8 cellular contexts compared by ENCODE assay signal in genomic region chr16:75516189-75516966, GRCh38. TPM values are rescaled to one million over a fixed set of nuclear protein-coding genes. Genes with fewer than 3 reads are reported as not detected.
DNase-seq lines count a peak whose midpoint lies in the region; ATAC-seq and TF ChIP-seq lines count a peak whose summit lies in the region.
"Not testable (repeated sequence)": the region's sequence is repeated elsewhere in the genome, so short reads cannot be mapped to it uniquely, and the experiment has no call there.

No MANE protein-coding gene starts in this region.

- not testable (repeated sequence) for H4K20me1 ChIP-seq in DOHH2 (ENCODE audit: control insufficient read depth, insufficient read depth, low read depth, low read length); neural cell (ENCODE audit: insufficient read depth)

- H3K4me2 ChIP-seq in DOHH2 (ENCODE audit: low read length), result peak overlapping the region; percentile 73
- peak overlapping the region; percentile 92 for H3K4me2 ChIP-seq in neural cell (ENCODE audit: low read length)

- intact Hi-C loops in right cardiac atrium (cut with DNase I), result loop anchor here in 2 of 4 donors (5.0 kb wide), 2 partner anchors 36 to 41 kb away; partner anchors contain the start of gene TMEM231 (in 1 of the 2)

- not testable (repeated sequence) for H3F3A ChIP-seq in DOHH2 (ENCODE audit: control insufficient read depth, insufficient read depth); neural cell (ENCODE audit: insufficient read depth, low read length, poor library complexity, severe bottlenecking)

- H3K9me3 Mint-ChIP-seq in HFFc6, result not testable (repeated sequence)

- not testable (repeated sequence) for H3K36me3 ChIP-seq in DOHH2 (ENCODE audit: control insufficient read depth, low read length); neural cell (ENCODE audit: insufficient read depth, low read length); suprapubic skin

- not testable (repeated sequence) for H3K27me3 Mint-ChIP-seq in HFFc6 (ENCODE audit: insufficient read depth)

- DNase-seq in HFFc6; right cardiac atrium; suprapubic skin (ENCODE audit: low spot score in 2 of 2): not testable (repeated sequence)
- peak; percentile 33 for DNase-seq in NCI-H146 (lab: John Stamatoyannopoulos, UW)
- peak; percentile 27 for DNase-seq in activated CD4-positive, alpha-beta T cell treated with anti-CD3 and anti-CD28 coated beads, Interleukin-2, amount 50 U/mL, for 1 hour
- DNase-seq in central memory CD4-positive, alpha-beta T cell, result peak; percentile 25

- ATAC-seq in right cardiac atrium, result peak; percentile 45 to 61

- H3K4me1 Mint-ChIP-seq in HFFc6 (ENCODE audit: low read depth), result peaks cover 12% of the 10 kb centered on the region

- H3K36me3 Mint-ChIP-seq in HFFc6 (ENCODE audit: low read depth), result not testable (repeated sequence)

- H3K4me3 Mint-ChIP-seq in HFFc6, result peak overlapping the region; percentile 86

- not testable (repeated sequence) for H3K79me2 ChIP-seq in DOHH2 (ENCODE audit: control insufficient read depth, low read length); neural cell (replicated peaks; ENCODE audit: insufficient read depth, low read length)

- not testable (repeated sequence) for H3K9me2 ChIP-seq in DOHH2 (replicated peaks; ENCODE audit: control insufficient read depth, low read length); neural cell (ENCODE audit: insufficient read depth, low read length)

- not testable (repeated sequence) for TF ChIP-seq EP300 in neural cell (conservative IDR thresholded peaks at IDR 0.05; ENCODE audit: poor library complexity, severe bottlenecking); suprapubic skin (IDR thresholded peaks at IDR 0.05)

- H3K4me1 ChIP-seq in DOHH2 (ENCODE audit: control insufficient read depth, low read length); right cardiac atrium (ENCODE audit: control insufficient read depth, insufficient read depth, low read length): not testable (repeated sequence)
- peaks cover 12% of the 10 kb centered on the region for H3K4me1 ChIP-seq in suprapubic skin

- not testable (repeated sequence) for TF ChIP-seq CTCF in DOHH2 (IDR thresholded peaks at IDR 0.05; ENCODE audit: low read depth, low read length, poor library complexity, severe bottlenecking); HFFc6 (IDR thresholded peaks at IDR 0.05); neural cell (IDR thresholded peaks at IDR 0.05; ENCODE audit: poor library complexity, severe bottlenecking); suprapubic skin (IDR thresholded peaks at IDR 0.05)

- TF ChIP-seq RAD21 in neural cell (conservative IDR thresholded peaks at IDR 0.05), result not testable (repeated sequence)

- H2AFZ ChIP-seq in neural cell (ENCODE audit: low read depth, low read length), result peak overlapping the region; percentile 94

- H3K4me3 ChIP-seq in DOHH2 (ENCODE audit: low read length) (peak overlapping the region; percentile 87), right cardiac atrium (ENCODE audit: low read length) (peak overlapping the region; percentile 74), neural cell (ENCODE audit: low read length) (peak overlapping the region; percentile 75), suprapubic skin (peak overlapping the region; percentile 85)

- H3K27ac Mint-ChIP-seq in HFFc6, result peak overlapping the region; percentile 42

- peak overlapping the region; percentile 85 for H3K9ac ChIP-seq in neural cell (ENCODE audit: low read length)

- not testable (repeated sequence) for TF ChIP-seq POLR2A in suprapubic skin (IDR thresholded peaks at IDR 0.05)

- not testable (repeated sequence) for H3K27ac ChIP-seq in DOHH2 (ENCODE audit: low read depth, low read length)
- peak overlapping the region; percentile 89 for H3K27ac ChIP-seq in right cardiac atrium (ENCODE audit: low read length)
- H3K27ac ChIP-seq in neural cell (ENCODE audit: low read length), result peak overlapping the region; percentile 72
- H3K27ac ChIP-seq in suprapubic skin, result peak overlapping the region; percentile 85

- not testable (repeated sequence) for H3K9me3 ChIP-seq in DOHH2 (ENCODE audit: control insufficient read depth, insufficient read depth, low read length); right cardiac atrium (ENCODE audit: control insufficient read depth, low read length); neural cell (ENCODE audit: low read length); suprapubic skin

- H3K27me3 ChIP-seq in DOHH2 (ENCODE audit: control insufficient read depth, low read length); right cardiac atrium (ENCODE audit: control insufficient read depth, insufficient read depth); neural cell (ENCODE audit: insufficient read depth, low read depth, low read length); suprapubic skin: not testable (repeated sequence)

- WGBS in right cardiac atrium, result 7% methylated on average over 42 of the region's 42 CpGs
- 29% methylated on average over 11 of the region's 42 CpGs for WGBS in suprapubic skin

RNA-seq across cellular contexts. Expression of gene CHST5, which starts 19.5 kb away (rescaled TPM):
- not detected for total RNA-seq in HFFc6 (2021; fragmentation: NEBNext Ultra II Directional; extraction: Animal tissue kit (Norgen Biotek cat#: 25700))
- under 1 TPM; 0.14 to 0.45 (median 0.16) TPM for total RNA-seq in right cardiac atrium
- polyA plus RNA-seq in right cardiac atrium, result 0.11 TPM
- polyA plus RNA-seq in neural cell, result 0.84 and 2.7 TPM in 2 replicates
- polyA minus RNA-seq in neural cell, result 0.23 and 0.73 TPM in 2 replicates
- under 1 TPM in 2 of 4 donors, not detected in 2; 0.31 to 0.56 TPM for total RNA-seq in suprapubic skin

RNA-seq across cellular contexts. Expression of gene CHST6, which starts 21.1 kb away (rescaled TPM):
- total RNA-seq in HFFc6 (2021; fragmentation: NEBNext Ultra II Directional; extraction: Animal tissue kit (Norgen Biotek cat#: 25700)), result under 1 TPM in 2 of 6 experiments, not detected in 4; 0.05 TPM
- total RNA-seq in right cardiac atrium (1 to 10 TPM; 3.1 to 9.9 (median 4.3) TPM), suprapubic skin (under 1 TPM in 3 of 4 donors, not detected in 1; 0.17 to 0.73 (median 0.30) TPM)
- polyA plus RNA-seq in right cardiac atrium (1.9 TPM), neural cell (0.02 TPM in 1 of 2 replicates, not detected in the other)
- polyA minus RNA-seq in neural cell, result 0.12 TPM in 1 of 2 replicates, not detected in the other

RNA-seq across cellular contexts. Expression of gene TMEM231, which starts 39.7 kb away (rescaled TPM):
- 10 to 100 TPM in 3 of 6 experiments, 1 to 10 TPM in 3; 9.0 to 14.5 (median 10.0) TPM for total RNA-seq in HFFc6 (2021; fragmentation: NEBNext Ultra II Directional; extraction: Animal tissue kit (Norgen Biotek cat#: 25700))
- total RNA-seq in right cardiac atrium (1 to 10 TPM; 6.3 to 7.8 (median 6.8) TPM), suprapubic skin (10 to 100 TPM in 2 of 4 donors, 1 to 10 TPM in 2; 6.0 to 11.9 (median 9.3) TPM)
- polyA plus RNA-seq in right cardiac atrium (3.8 TPM), neural cell (19.6 and 25.6 TPM in 2 replicates)
- polyA minus RNA-seq in neural cell, result 24.0 and 27.0 TPM in 2 replicates

RNA-seq across cellular contexts. Expression of gene GABARAPL2, which starts 49.8 kb away (rescaled TPM):
- 100 to 1,000 TPM in 3 of 6 experiments, 10 to 100 TPM in 3; 82.0 to 114 (median 100) TPM for total RNA-seq in HFFc6 (2021; fragmentation: NEBNext Ultra II Directional; extraction: Animal tissue kit (Norgen Biotek cat#: 25700))
- 100 to 1,000 TPM; 197 to 245 (median 219) TPM for total RNA-seq in right cardiac atrium
- polyA plus RNA-seq in right cardiac atrium, result 262 TPM
- polyA plus RNA-seq in neural cell, result 299 and 344 TPM in 2 replicates
- polyA minus RNA-seq in neural cell, result 104 and 117 TPM in 2 replicates
- 100 to 1,000 TPM in 2 of 4 donors, 10 to 100 TPM in 2; 76.2 to 135 (median 99.6) TPM for total RNA-seq in suprapubic skin

RNA-seq across cellular contexts. Expression of gene TMEM170A, which starts 51.9 kb away (rescaled TPM):
- 10 to 100 TPM in 4 of 6 experiments, 1 to 10 TPM in 2; 8.2 to 11.7 (median 10.6) TPM for total RNA-seq in HFFc6 (2021; fragmentation: NEBNext Ultra II Directional; extraction: Animal tissue kit (Norgen Biotek cat#: 25700))
- total RNA-seq in right cardiac atrium (10 to 100 TPM; 10.9 to 11.2 (median 11.0) TPM), suprapubic skin (10 to 100 TPM; 15.8 to 17.5 (median 16.5) TPM)
- polyA plus RNA-seq in right cardiac atrium (7.2 TPM), neural cell (32.2 and 35.9 TPM in 2 replicates)
- 33.6 and 41.8 TPM in 2 replicates for polyA minus RNA-seq in neural cell
